Comparison of ENCODE assay signal across 17 cellular contexts in the genomic region with DNA sequence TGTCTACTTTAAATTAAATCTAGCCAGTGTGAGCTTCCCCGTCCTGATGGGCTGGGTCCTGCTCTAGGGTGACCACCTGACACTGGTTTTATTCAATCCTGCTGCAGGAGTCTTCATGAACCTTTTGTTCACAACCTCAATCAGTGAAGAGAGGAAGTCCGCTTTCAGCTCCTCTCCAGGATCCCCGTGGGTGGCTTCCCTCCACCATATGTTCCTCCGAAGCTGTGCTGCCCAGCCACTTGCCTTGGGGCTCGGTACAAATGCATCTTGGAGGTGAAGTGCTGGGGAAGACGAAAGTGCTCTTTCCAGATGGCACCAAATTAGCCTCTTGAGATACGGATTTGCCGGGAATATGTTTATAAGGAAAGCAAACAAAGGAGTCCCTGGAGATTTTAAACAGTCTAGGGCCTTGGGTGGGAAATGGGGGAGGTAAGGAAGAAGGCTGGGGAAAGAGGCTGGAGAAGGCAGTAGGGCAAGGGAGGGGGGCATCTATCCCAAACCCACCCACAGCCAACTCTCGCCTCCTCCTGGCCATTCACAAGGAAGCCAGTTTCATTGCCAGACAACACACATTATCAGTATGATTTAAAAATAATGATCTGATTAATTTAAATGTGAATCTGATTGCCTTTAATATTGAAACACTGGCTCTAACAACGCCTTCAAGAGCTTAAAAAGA.
"Had no signal": no experiment of that assay in that cellular context is flagged by ENCODE, and none has a peak within 500 bp of the region (broad histone marks: within the 10 kb centered on the region; RNA-seq: fewer than 3 reads in every experiment).

No MANE protein-coding gene starts in this region.

- H3K36me3 ChIP-seq: pancreas had no signal

- H3K9me3 ChIP-seq: body of pancreas, pancreas had no signal

- H3K4me3 Mint-ChIP-seq: activated CD4-positive, alpha-beta T cell treated with anti-CD3 and anti-CD28 coated beads, Interleukin-2, amount 10 ng/mL, durations not matched to agents 24 days and 14 days; activated naive CD8-positive, alpha-beta T cell treated with anti-CD3 and anti-CD28 coated beads for 36 hours had no signal

- H3K27me3 ChIP-seq: body of pancreas, pancreas had no signal

- H3K4me1 Mint-ChIP-seq: activated CD4-positive, alpha-beta T cell treated with anti-CD3 and anti-CD28 coated beads, Interleukin-2, amount 10 ng/mL, durations not matched to agents 24 days and 14 days; activated naive CD8-positive, alpha-beta T cell treated with anti-CD3 and anti-CD28 coated beads for 36 hours had no signal

- ATAC-seq: body of pancreas, foreskin keratinocyte, left colon had no signal

- H3K27me3 Mint-ChIP-seq: activated naive CD8-positive, alpha-beta T cell treated with anti-CD3 and anti-CD28 coated beads for 36 hours had no signal

- H3K4me3 ChIP-seq: body of pancreas, lung, pancreas had no signal

- H3K27ac Mint-ChIP-seq: activated CD4-positive, alpha-beta T cell treated with anti-CD3 and anti-CD28 coated beads, Interleukin-2, amount 10 ng/mL, durations not matched to agents 24 days and 14 days; activated naive CD8-positive, alpha-beta T cell treated with anti-CD3 and anti-CD28 coated beads for 36 hours had no signal

- H3K27ac ChIP-seq: body of pancreas, foreskin keratinocyte, pancreas had no signal

- DNase-seq: activated CD4-positive, alpha-beta T cell treated with anti-CD3 and anti-CD28 coated beads, Interleukin-2, amount 10 ng/mL, durations not matched to agents 24 days and 14 days; activated CD4-positive, CD25-positive, alpha-beta regulatory T cell; activated CD8-positive, alpha-beta memory T cell treated with anti-CD3 and anti-CD28 coated beads for 24 hours; activated gamma-delta T cell treated with Interleukin-2 at 50 U/mL for 16 hours; activated naive CD8-positive, alpha-beta T cell treated with anti-CD3 and anti-CD28 coated beads for 36 hours; body of pancreas; cortex of kidney; effector CD8-positive, alpha-beta T cell; foreskin keratinocyte; left colon; pancreas; retina; stimulated activated CD4-positive, alpha-beta T cell treated with anti-CD3 and anti-CD28 coated beads, Interleukin-12 subunit alpha, Interleukin-12 subunit beta, amount 100 ng/mL, for 4 hours; stimulated activated CD4-positive, alpha-beta T cell treated with anti-CD3 and anti-CD28 coated beads, Interleukin-2, amount 100 ng/mL, for 24 hours; T-helper 2 cell had no signal

- H3K9me3 Mint-ChIP-seq: activated CD4-positive, alpha-beta T cell treated with anti-CD3 and anti-CD28 coated beads, Interleukin-2, amount 10 ng/mL, durations not matched to agents 24 days and 14 days had no signal

- H3K4me1 ChIP-seq: body of pancreas, foreskin keratinocyte, pancreas had no signal

- FAIRE-seq: islet of Langerhans, pancreas had no signal
